Comparison of ENCODE assay signal across 1 cellular context in the genomic region with DNA sequence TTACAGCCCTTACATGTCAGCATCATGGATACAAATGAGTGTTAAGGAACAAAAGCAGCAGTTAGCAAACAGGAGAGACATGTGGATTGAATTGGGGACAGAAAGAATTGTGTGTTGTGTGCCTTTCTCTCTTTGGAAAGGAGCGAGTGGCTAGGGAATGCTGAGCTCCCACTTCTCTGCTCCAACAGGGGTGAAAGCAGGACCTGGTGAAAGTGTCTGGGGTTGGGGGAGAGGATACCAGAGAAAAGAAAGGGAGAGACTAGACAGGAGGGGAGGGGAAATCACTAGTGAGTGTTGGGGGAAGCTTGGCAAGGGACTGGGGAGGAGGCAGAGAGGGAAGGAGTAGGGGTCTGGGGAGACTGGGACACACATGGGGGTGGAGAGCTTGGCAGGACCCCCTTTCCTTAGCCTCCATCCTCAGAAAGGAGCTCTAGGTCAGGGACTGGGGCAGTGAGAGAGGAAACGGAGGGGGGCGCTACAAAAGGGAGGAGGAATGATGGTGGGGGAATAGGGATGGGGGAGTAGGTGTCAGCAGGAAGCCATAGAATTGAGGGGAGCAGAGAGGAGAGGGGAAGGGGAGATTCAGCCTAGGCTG.
TF ChIP-seq lines count a peak whose summit lies in the region.

No MANE protein-coding gene starts in this region.

TF ChIP-seq in A549, 52 proteins besides CTCF, POLR2A, EP300 and RAD21 (continued from another document):
- TF ChIP-seq RARB (CRISPR knock-in tag; IDR thresholded peaks at IDR 0.05) (no peak), KDM5A (IDR thresholded peaks at IDR 0.05) (no peak), CBX2 (IDR thresholded peaks at IDR 0.05; ENCODE audit: borderline replicate concordance, low read depth) (no peak), HMGXB4 (CRISPR knock-in tag; IDR thresholded peaks at IDR 0.05; ENCODE audit: borderline replicate concordance) (no peak), GATA3 (IDR thresholded peaks at IDR 0.05; ENCODE audit: borderline replicate concordance) (no peak), KDM1A (IDR thresholded peaks at IDR 0.05; ENCODE audit: low read depth) (no peak), RNF2 (IDR thresholded peaks at IDR 0.05; ENCODE audit: borderline replicate concordance, low read depth) (no peak)
